In the genomic region with DNA sequence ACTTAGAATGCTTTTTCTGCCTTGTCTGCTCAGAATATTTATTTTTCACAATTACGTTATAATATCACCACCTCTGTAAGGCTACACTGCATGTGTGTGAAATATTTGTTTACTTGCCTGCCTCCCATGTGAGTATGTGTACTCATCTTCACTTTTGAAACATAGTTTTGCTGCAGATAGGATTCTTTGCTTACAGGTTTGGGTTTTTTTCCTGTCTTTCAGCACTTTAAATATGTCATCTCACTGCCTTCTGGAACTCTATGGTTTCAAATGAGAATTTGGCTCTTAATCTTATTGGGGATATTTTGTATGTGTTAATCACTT, we compare ENCODE assay signal across 2 cellular contexts.
TF ChIP-seq lines count a peak whose summit lies in the region.

No MANE protein-coding gene starts in this region.

TF ChIP-seq in SK-N-SH treated with all-trans-retinoic acid at 6 μM for 48 hours, 23 proteins besides CTCF, POLR2A, EP300 and RAD21:
- no peak for TF ChIP-seq ZFP30 (CRISPR knock-in tag; IDR thresholded peaks at IDR 0.05)
- no peak for TF ChIP-seq ZC3H10 (CRISPR knock-in tag; IDR thresholded peaks at IDR 0.05)
- TF ChIP-seq OSR1 (CRISPR knock-in tag; IDR thresholded peaks at IDR 0.05), result no peak
- TF ChIP-seq SNAI2 (CRISPR knock-in tag; IDR thresholded peaks at IDR 0.05), result no peak
- TF ChIP-seq, protein P1, sequence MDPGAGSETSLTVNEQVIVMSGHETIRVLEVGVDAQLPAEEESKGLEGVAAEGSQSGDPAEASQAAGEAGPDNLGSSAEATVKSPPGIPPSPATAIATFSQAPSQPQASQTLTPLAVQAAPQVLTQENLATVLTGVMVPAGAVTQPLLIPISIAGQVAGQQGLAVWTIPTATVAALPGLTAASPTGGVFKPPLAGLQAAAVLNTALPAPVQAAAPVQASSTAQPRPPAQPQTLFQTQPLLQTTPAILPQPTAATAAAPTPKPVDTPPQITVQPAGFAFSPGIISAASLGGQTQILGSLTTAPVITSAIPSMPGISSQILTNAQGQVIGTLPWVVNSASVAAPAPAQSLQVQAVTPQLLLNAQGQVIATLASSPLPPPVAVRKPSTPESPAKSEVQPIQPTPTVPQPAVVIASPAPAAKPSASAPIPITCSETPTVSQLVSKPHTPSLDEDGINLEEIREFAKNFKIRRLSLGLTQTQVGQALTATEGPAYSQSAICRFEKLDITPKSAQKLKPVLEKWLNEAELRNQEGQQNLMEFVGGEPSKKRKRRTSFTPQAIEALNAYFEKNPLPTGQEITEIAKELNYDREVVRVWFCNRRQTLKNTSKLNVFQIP (CRISPR knock-in tag; IDR thresholded peaks at IDR 0.05; ENCODE audit: borderline replicate concordance, low read depth), result no peak
- TF ChIP-seq BACH2 (CRISPR knock-in tag; IDR thresholded peaks at IDR 0.05; ENCODE audit: borderline replicate concordance), result no peak
- TF ChIP-seq RARB (CRISPR knock-in tag; IDR thresholded peaks at IDR 0.05), result no peak

TF ChIP-seq in SK-N-SH, 30 proteins besides CTCF, POLR2A, EP300 and RAD21:
- TF ChIP-seq RFX5 (IDR thresholded peaks at IDR 0.05; ENCODE audit: low read length) (no peak), CHD2 (IDR thresholded peaks at IDR 0.05; ENCODE audit: low read length, partially characterized antibody) (no peak), ELF1 (IDR thresholded peaks at IDR 0.05) (no peak), JUND (IDR thresholded peaks at IDR 0.05) (no peak), NRF1 (IDR thresholded peaks at IDR 0.05; ENCODE audit: low read depth, low read length) (no peak), POLR2AphosphoS5 (IDR thresholded peaks at IDR 0.05; ENCODE audit: low read depth, low read length) (no peak), RXRA (IDR thresholded peaks at IDR 0.05; ENCODE audit: borderline replicate concordance, low read depth) (no peak), TAF1 (IDR thresholded peaks at IDR 0.05; ENCODE audit: borderline replicate concordance, low read depth, low read length) (no peak), RCOR1 (IDR thresholded peaks at IDR 0.05; ENCODE audit: low read length) (no peak), TEAD4 (IDR thresholded peaks at IDR 0.05; ENCODE audit: borderline replicate concordance, insufficient read depth) (no peak), EZH2phosphoT487 (IDR thresholded peaks at IDR 0.05; ENCODE audit: borderline replicate concordance, low read depth) (no peak), YY1 (IDR thresholded peaks at IDR 0.05; ENCODE audit: low read depth) (no peak), MEF2A (IDR thresholded peaks at IDR 0.05; ENCODE audit: borderline replicate concordance, low read depth) (no peak)
- TF ChIP-seq, protein P2, sequence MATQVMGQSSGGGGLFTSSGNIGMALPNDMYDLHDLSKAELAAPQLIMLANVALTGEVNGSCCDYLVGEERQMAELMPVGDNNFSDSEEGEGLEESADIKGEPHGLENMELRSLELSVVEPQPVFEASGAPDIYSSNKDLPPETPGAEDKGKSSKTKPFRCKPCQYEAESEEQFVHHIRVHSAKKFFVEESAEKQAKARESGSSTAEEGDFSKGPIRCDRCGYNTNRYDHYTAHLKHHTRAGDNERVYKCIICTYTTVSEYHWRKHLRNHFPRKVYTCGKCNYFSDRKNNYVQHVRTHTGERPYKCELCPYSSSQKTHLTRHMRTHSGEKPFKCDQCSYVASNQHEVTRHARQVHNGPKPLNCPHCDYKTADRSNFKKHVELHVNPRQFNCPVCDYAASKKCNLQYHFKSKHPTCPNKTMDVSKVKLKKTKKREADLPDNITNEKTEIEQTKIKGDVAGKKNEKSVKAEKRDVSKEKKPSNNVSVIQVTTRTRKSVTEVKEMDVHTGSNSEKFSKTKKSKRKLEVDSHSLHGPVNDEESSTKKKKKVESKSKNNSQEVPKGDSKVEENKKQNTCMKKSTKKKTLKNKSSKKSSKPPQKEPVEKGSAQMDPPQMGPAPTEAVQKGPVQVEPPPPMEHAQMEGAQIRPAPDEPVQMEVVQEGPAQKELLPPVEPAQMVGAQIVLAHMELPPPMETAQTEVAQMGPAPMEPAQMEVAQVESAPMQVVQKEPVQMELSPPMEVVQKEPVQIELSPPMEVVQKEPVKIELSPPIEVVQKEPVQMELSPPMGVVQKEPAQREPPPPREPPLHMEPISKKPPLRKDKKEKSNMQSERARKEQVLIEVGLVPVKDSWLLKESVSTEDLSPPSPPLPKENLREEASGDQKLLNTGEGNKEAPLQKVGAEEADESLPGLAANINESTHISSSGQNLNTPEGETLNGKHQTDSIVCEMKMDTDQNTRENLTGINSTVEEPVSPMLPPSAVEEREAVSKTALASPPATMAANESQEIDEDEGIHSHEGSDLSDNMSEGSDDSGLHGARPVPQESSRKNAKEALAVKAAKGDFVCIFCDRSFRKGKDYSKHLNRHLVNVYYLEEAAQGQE (IDR thresholded peaks at IDR 0.05; ENCODE audit: low read depth, low read length), result no peak
- TF ChIP-seq, protein P3, sequence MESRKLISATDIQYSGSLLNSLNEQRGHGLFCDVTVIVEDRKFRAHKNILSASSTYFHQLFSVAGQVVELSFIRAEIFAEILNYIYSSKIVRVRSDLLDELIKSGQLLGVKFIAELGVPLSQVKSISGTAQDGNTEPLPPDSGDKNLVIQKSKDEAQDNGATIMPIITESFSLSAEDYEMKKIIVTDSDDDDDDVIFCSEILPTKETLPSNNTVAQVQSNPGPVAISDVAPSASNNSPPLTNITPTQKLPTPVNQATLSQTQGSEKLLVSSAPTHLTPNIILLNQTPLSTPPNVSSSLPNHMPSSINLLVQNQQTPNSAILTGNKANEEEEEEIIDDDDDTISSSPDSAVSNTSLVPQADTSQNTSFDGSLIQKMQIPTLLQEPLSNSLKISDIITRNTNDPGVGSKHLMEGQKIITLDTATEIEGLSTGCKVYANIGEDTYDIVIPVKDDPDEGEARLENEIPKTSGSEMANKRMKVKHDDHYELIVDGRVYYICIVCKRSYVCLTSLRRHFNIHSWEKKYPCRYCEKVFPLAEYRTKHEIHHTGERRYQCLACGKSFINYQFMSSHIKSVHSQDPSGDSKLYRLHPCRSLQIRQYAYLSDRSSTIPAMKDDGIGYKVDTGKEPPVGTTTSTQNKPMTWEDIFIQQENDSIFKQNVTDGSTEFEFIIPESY (IDR thresholded peaks at IDR 0.05; ENCODE audit: borderline replicate concordance, low read depth), result no peak
- TF ChIP-seq, protein P4, sequence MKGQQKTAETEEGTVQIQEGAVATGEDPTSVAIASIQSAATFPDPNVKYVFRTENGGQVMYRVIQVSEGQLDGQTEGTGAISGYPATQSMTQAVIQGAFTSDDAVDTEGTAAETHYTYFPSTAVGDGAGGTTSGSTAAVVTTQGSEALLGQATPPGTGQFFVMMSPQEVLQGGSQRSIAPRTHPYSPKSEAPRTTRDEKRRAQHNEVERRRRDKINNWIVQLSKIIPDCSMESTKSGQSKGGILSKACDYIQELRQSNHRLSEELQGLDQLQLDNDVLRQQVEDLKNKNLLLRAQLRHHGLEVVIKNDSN (IDR thresholded peaks at IDR 0.05; ENCODE audit: borderline replicate concordance, low read depth), result no peak
- TF ChIP-seq, protein P5, sequence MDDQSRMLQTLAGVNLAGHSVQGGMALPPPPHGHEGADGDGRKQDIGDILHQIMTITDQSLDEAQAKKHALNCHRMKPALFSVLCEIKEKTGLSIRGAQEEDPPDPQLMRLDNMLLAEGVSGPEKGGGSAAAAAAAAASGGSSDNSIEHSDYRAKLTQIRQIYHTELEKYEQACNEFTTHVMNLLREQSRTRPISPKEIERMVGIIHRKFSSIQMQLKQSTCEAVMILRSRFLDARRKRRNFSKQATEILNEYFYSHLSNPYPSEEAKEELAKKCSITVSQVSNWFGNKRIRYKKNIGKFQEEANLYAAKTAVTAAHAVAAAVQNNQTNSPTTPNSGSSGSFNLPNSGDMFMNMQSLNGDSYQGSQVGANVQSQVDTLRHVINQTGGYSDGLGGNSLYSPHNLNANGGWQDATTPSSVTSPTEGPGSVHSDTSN (IDR thresholded peaks at IDR 0.05), result no peak
- TF ChIP-seq, protein P6, sequence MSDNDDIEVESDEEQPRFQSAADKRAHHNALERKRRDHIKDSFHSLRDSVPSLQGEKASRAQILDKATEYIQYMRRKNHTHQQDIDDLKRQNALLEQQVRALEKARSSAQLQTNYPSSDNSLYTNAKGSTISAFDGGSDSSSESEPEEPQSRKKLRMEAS (IDR thresholded peaks at IDR 0.05; ENCODE audit: low read depth), result no peak
TF ChIP-seq in SK-N-SH: peak in this region for 0.
